29 cellular contexts compared by ENCODE assay signal in genomic region chr10:947881-948280, GRCh38.
"Had no signal": no experiment of that assay in that cellular context is flagged by ENCODE, and none has a peak within 500 bp of the region (broad histone marks: within the 10 kb centered on the region; RNA-seq: fewer than 3 reads in every experiment).

No MANE protein-coding gene starts in this region.

- H3K36me3 ChIP-seq: ascending aorta, cardiac muscle cell, WERI-Rb-1 had no signal

- DNase-seq: activated CD4-positive, alpha-beta memory T cell treated with anti-CD3 and anti-CD28 coated beads, Interleukin-2, amount 10 ng/mL, durations not matched to agents 7 days and 5 days; activated CD4-positive, alpha-beta T cell treated with anti-CD3 and anti-CD28 coated beads for 1 hour; activated CD4-positive, alpha-beta T cell treated with anti-CD3 and anti-CD28 coated beads for 36 hours; activated CD4-positive, alpha-beta T cell treated with anti-CD3 and anti-CD28 coated beads for 48 hours; activated CD4-positive, alpha-beta T cell treated with anti-CD3 and anti-CD28 coated beads, Interleukin-2, amount 10 ng/mL, durations not matched to agents 7 days and 5 days; activated CD4-positive, alpha-beta T cell treated with anti-CD3 and anti-CD28 coated beads, Interleukin-2, amount 50 U/mL, for 48 hours; activated CD4-positive, CD25-positive, alpha-beta regulatory T cell; activated CD8-positive, alpha-beta memory T cell treated with anti-CD3 and anti-CD28 coated beads for 24 hours; activated CD8-positive, alpha-beta memory T cell treated with anti-CD3 and anti-CD28 coated beads, Interleukin-2, amount 10 ng/mL, durations not matched to agents 7 days and 5 days; activated CD8-positive, alpha-beta memory T cell treated with anti-CD3 and anti-CD28 coated beads, Interleukin-2, amount 50 U/mL, for 48 hours; activated CD8-positive, alpha-beta T cell treated with anti-CD3 and anti-CD28 coated beads, Interleukin-2, amount 10 ng/mL, durations not matched to agents 7 days and 5 days; activated effector memory CD4-positive, alpha-beta T cell treated with Interleukin-2 at 50 U/mL for 16 hours; activated gamma-delta T cell; activated naive CD4-positive, alpha-beta T cell treated with anti-CD3 and anti-CD28 coated beads, Interleukin-2, amount 10 ng/mL, durations not matched to agents 7 days and 5 days; activated naive CD4-positive, alpha-beta T cell treated with Interleukin-2 at 50 U/mL for 16 hours; activated naive CD8-positive, alpha-beta T cell treated with anti-CD3 and anti-CD28 coated beads, Interleukin-2, amount 10 ng/mL, durations not matched to agents 7 days and 5 days; activated naive CD8-positive, alpha-beta T cell treated with anti-CD3 and anti-CD28 coated beads, Interleukin-2, amount 50 U/mL, for 24 hours; activated T-cell treated with anti-CD3 and anti-CD28 coated beads, Interleukin-2, amount 50 U/mL, for 24 hours; activated T-cell treated with anti-CD3 and anti-CD28 coated beads, Interleukin-2, amount 50 U/mL, for 48 hours; caudate nucleus; cerebellar nuclear complex; T-helper 1 cell; T-helper 2 cell; T-helper 9 cell; WERI-Rb-1 had no signal

- H3K9me3 ChIP-seq: ascending aorta had no signal

- H3K4me1 ChIP-seq: ascending aorta had no signal

- H3K27ac ChIP-seq: ascending aorta, cardiac muscle cell, WERI-Rb-1 had no signal

- H3K27me3 ChIP-seq: ascending aorta, cardiac muscle cell had no signal

- H3K4me3 ChIP-seq: ascending aorta, cardiac muscle cell had no signal

- ATAC-seq: activated CD4-positive, alpha-beta T cell treated with anti-CD3 and anti-CD28 coated beads for 36 hours; activated CD4-positive, CD25-positive, alpha-beta regulatory T cell treated with anti-CD3 and anti-CD28 coated beads, Interleukin-2, amount 50 U/mL, for 24 hours; activated CD8-positive, alpha-beta memory T cell treated with anti-CD3 and anti-CD28 coated beads, Interleukin-2, amount 10 ng/mL, durations not matched to agents 7 days and 5 days; activated CD8-positive, alpha-beta T cell treated with anti-CD3 and anti-CD28 coated beads, Interleukin-2, amount 10 ng/mL, durations not matched to agents 7 days and 5 days; activated naive CD8-positive, alpha-beta T cell treated with anti-CD3 and anti-CD28 coated beads, Interleukin-2, amount 50 U/mL, for 24 hours; WTC11 had no signal
